16 cellular contexts compared by ENCODE assay signal in the genomic region with DNA sequence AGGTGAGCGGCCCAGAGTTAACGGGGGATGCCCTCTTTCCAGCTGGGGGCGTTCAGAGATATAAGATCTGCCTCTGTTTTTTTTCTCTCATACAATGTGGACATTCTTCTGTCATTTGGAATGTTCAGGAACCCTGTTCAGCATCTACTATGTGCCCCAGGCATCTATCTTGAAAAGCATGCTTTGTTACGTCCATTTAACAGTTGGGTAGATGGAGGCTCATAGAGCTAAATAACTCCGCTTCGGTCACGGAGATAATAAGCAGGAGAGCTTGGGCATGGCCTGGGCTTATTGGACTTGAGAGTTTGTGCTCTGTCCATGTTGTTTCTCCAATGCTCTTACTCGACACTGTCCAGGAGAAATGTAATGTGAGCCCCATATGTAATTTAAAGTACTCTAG. TPM values are rescaled to one million over a fixed set of nuclear protein-coding genes. Genes with fewer than 3 reads are reported as not detected.
A peak's percentile ranks its signal among the peaks of the same experiment; 100 is the strongest.
DNase-seq lines count a peak whose midpoint lies in the region; ATAC-seq and TF ChIP-seq lines count a peak whose summit lies in the region.
"Had no signal": no experiment of that assay in that cellular context is flagged by ENCODE, and none has a peak within 500 bp of the region (broad histone marks: within the 10 kb centered on the region; RNA-seq: fewer than 3 reads in every experiment).

No MANE protein-coding gene starts in this region.

- H3K27me3 ChIP-seq in heart right ventricle (no peaks in the 10 kb centered on the region), lower lobe of right lung (ENCODE audit: low read depth) (no peaks in the 10 kb centered on the region), skeletal muscle tissue (ENCODE audit: control insufficient read depth in 3 of 3, insufficient read depth in 3 of 3, low read length in 3 of 3) (no peaks in the 10 kb centered on the region)

- H3K4me3 ChIP-seq in heart right ventricle (peak overlapping the region in 3 of 10 donors; percentile 8 to 27 (median 14)), lower lobe of right lung (no peak overlapping the region), skeletal muscle tissue (ENCODE audit: low read length in 3 of 3) (no peak overlapping the region)
- H3K4me3 ChIP-seq: A549, HAP-1 had no signal

- no peaks in the 10 kb centered on the region for H3K27me3 Mint-ChIP-seq in activated T-helper 2 cell treated with anti-CD3 and anti-CD28 coated beads, Interferon-gamma antibody, Interleukin-2, Interleukin-4, amounts not matched to agents 10 μg/mL and 5 μg/mL and 100 μg/mL, durations not matched to agents 14 hours and 24 hours and 36 hours (ENCODE audit: low read depth)
- H3K27me3 Mint-ChIP-seq: IgD-negative memory B cell had no signal

- TF ChIP-seq CTCF in heart right ventricle (IDR thresholded peaks at IDR 0.05) (no peak), lower lobe of right lung (IDR thresholded peaks at IDR 0.05) (no peak)

- no peaks in the 10 kb centered on the region for H3K9me3 Mint-ChIP-seq in activated T-helper 2 cell treated with anti-CD3 and anti-CD28 coated beads, Interferon-gamma antibody, Interleukin-2, Interleukin-4, amounts not matched to agents 10 μg/mL and 5 μg/mL and 100 μg/mL, durations not matched to agents 14 hours and 24 hours and 36 hours
- H3K9me3 Mint-ChIP-seq: IgD-negative memory B cell had no signal

- peaks cover 24% of the 10 kb centered on the region for H3K4me1 Mint-ChIP-seq in activated T-helper 2 cell treated with anti-CD3 and anti-CD28 coated beads, Interferon-gamma antibody, Interleukin-2, Interleukin-4, amounts not matched to agents 10 μg/mL and 5 μg/mL and 100 μg/mL, durations not matched to agents 14 hours and 24 hours and 36 hours (ENCODE audit: low read depth)

- no peak for DNase-seq in heart right ventricle
- DNase-seq in Right ventricle myocardium inferior (ENCODE audit: missing footprints) = no peak
- DNase-seq in activated T-helper 2 cell treated with anti-CD3 and anti-CD28 coated beads, Interferon-gamma antibody, Interleukin-2, Interleukin-4, amounts not matched to agents 10 μg/mL and 5 μg/mL and 100 μg/mL, durations not matched to agents 14 hours and 24 hours and 36 hours (ENCODE audit: low spot score) = no peak
- no peak for DNase-seq in lower lobe of right lung
- no peak for DNase-seq in DMS 273 treated with DMSO at 0.1 percent for 48 hours (lab: John Stamatoyannopoulos, UW)
- no peak for DNase-seq in cerebellar cortex (ENCODE audit: low spot score)
- DNase-seq: NCI-H1436 treated with DMSO at 0.1 percent for 48 hours; NCI-H2081 treated with DMSO at 0.1 percent for 48 hours; NCI-H524; NK-92 treated with Interleukin-12 subunit alpha and Interleukin-12 subunit beta, amount 100 ng/mL, for 24 hours; PC-3 had no signal

- H3K27ac ChIP-seq in heart right ventricle (peak overlapping the region in 9 of 10 donors; percentile 47 to 84 (median 74)), lower lobe of right lung (peak overlapping the region; percentile 74), skeletal muscle tissue (ENCODE audit: low read depth, low read length) (peak overlapping the region; percentile 72)
- H3K27ac ChIP-seq: A549 had no signal

- H3K9me3 ChIP-seq in heart right ventricle (no peaks in the 10 kb centered on the region), lower lobe of right lung (no peaks in the 10 kb centered on the region), skeletal muscle tissue (ENCODE audit: control insufficient read depth in 3 of 3, low read length in 3 of 3) (no peaks in the 10 kb centered on the region)
- H3K9me3 ChIP-seq: A549, HAP-1 had no signal

- H3K36me3 Mint-ChIP-seq in activated T-helper 2 cell treated with anti-CD3 and anti-CD28 coated beads, Interferon-gamma antibody, Interleukin-2, Interleukin-4, amounts not matched to agents 10 μg/mL and 5 μg/mL and 100 μg/mL, durations not matched to agents 14 hours and 24 hours and 36 hours (ENCODE audit: low read depth) = peaks cover 42% of the 10 kb centered on the region

- peak overlapping the region; percentile 11 for H3K27ac Mint-ChIP-seq in activated T-helper 2 cell treated with anti-CD3 and anti-CD28 coated beads, Interferon-gamma antibody, Interleukin-2, Interleukin-4, amounts not matched to agents 10 μg/mL and 5 μg/mL and 100 μg/mL, durations not matched to agents 14 hours and 24 hours and 36 hours

- H3K9ac ChIP-seq in skeletal muscle tissue (ENCODE audit: low read depth in 1 of 3, low read length in 3 of 3) = no peak overlapping the region

- peaks cover 0 to 56% (median 0%) of the 10 kb centered on the region in 9 donors for H3K36me3 ChIP-seq in heart right ventricle
- peaks cover 13% of the 10 kb centered on the region for H3K36me3 ChIP-seq in lower lobe of right lung
- H3K36me3 ChIP-seq in skeletal muscle tissue (ENCODE audit: control insufficient read depth in 3 of 3, insufficient read depth in 3 of 3, low read length in 3 of 3) = peaks cover 20 to 38% (median 21%) of the 10 kb centered on the region in 3 donors

- intact Hi-C loops in heart right ventricle (cut with DNase I) (loop anchor here in 2 of 10 donors (10.0 kb wide), 1 partner anchor 80 kb away; the partner anchor contains the start of genes DHX38 (in 2 of the 2) and TXNL4B (in 2 of the 2)), Right ventricle myocardium inferior (cut with DNase I) (no loop called here), lower lobe of right lung (cut with DNase I) (no loop called here)
- intact Hi-C loops in activated T-helper 2 cell treated with anti-CD3 and anti-CD28 coated beads, Interferon-gamma antibody, Interleukin-2, Interleukin-4, amounts not matched to agents 10 μg/mL and 5 μg/mL and 100 μg/mL, durations not matched to agents 14 hours and 24 hours and 36 hours (cut with micrococcal nuclease) = no loop called here

- WGBS in heart right ventricle, 2 donors = 73 to 74% methylated on average over 8 of the region's 8 CpGs

- no peak overlapping the region for H3K4me3 Mint-ChIP-seq in activated T-helper 2 cell treated with anti-CD3 and anti-CD28 coated beads, Interferon-gamma antibody, Interleukin-2, Interleukin-4, amounts not matched to agents 10 μg/mL and 5 μg/mL and 100 μg/mL, durations not matched to agents 14 hours and 24 hours and 36 hours (ENCODE audit: low read depth)
- H3K4me3 Mint-ChIP-seq: IgD-negative memory B cell had no signal

- peaks cover 0 to 36% (median 23%) of the 10 kb centered on the region in 9 donors for H3K4me1 ChIP-seq in heart right ventricle
- H3K4me1 ChIP-seq in lower lobe of right lung = peaks cover 44% of the 10 kb centered on the region
- peaks cover 18 to 35% (median 27%) of the 10 kb centered on the region in 3 donors for H3K4me1 ChIP-seq in skeletal muscle tissue (ENCODE audit: control insufficient read depth in 3 of 3, insufficient read depth in 3 of 3, low read length in 3 of 3)
- H3K4me1 ChIP-seq: A549, HAP-1 had no signal

- ATAC-seq in heart right ventricle (no peak), Right ventricle myocardium inferior (no peak), lower lobe of right lung (no peak), HG03469 (IDR thresholded peaks at IDR 0.05; ENCODE audit: unreplicated experiment) (no peak)
- ATAC-seq: A549, PC-3 had no signal

RNA-seq across cellular contexts. Expression of gene DHODH, which starts 6.1 kb away (rescaled TPM):
- total RNA-seq in heart right ventricle (10 to 100 TPM in 3 of 10 donors, 1 to 10 TPM in 7; 6.1 to 12.6 (median 8.9) TPM), Right ventricle myocardium inferior (8.3 TPM), lower lobe of right lung (8.2 TPM), skeletal muscle tissue (4.7 TPM)
- polyA plus RNA-seq in heart right ventricle = 1 to 10 TPM; 6.6 to 7.0 TPM
- 26.7 and 27.1 TPM in 2 replicates for total RNA-seq in activated T-helper 2 cell treated with anti-CD3 and anti-CD28 coated beads, Interferon-gamma antibody, Interleukin-2, Interleukin-4, amounts not matched to agents 10 μg/mL and 5 μg/mL and 100 μg/mL, durations not matched to agents 14 hours and 24 hours and 36 hours

RNA-seq across cellular contexts. Expression of gene PKD1L3, which starts 14.5 kb away (rescaled TPM):
- total RNA-seq in heart right ventricle (under 1 TPM in 6 of 10 donors, not detected in 4; 0.04 to 0.19 (median 0.11) TPM), Right ventricle myocardium inferior (0.08 TPM), lower lobe of right lung (0.15 TPM), skeletal muscle tissue (under 0.01 TPM)
- polyA plus RNA-seq in heart right ventricle = under 1 TPM; under 0.01 to 0.07 TPM
- total RNA-seq in activated T-helper 2 cell treated with anti-CD3 and anti-CD28 coated beads, Interferon-gamma antibody, Interleukin-2, Interleukin-4, amounts not matched to agents 10 μg/mL and 5 μg/mL and 100 μg/mL, durations not matched to agents 14 hours and 24 hours and 36 hours = not detected in 2 replicates
- total RNA-seq: PC-3 had no signal
- polyA plus RNA-seq: IgD-negative memory B cell had no signal

RNA-seq across cellular contexts. Expression of gene HP, which starts 39.6 kb away (rescaled TPM):
- total RNA-seq in heart right ventricle (10 to 100 TPM in 2 of 10 donors, 1 to 10 TPM in 7, under 1 TPM in 1; 0.47 to 26.6 (median 5.0) TPM), Right ventricle myocardium inferior (21.2 TPM), lower lobe of right lung (66.8 TPM), skeletal muscle tissue (11.5 TPM)
- polyA plus RNA-seq in heart right ventricle = 1 to 10 TPM; 4.0 to 8.9 TPM
- not detected in 2 replicates for total RNA-seq in activated T-helper 2 cell treated with anti-CD3 and anti-CD28 coated beads, Interferon-gamma antibody, Interleukin-2, Interleukin-4, amounts not matched to agents 10 μg/mL and 5 μg/mL and 100 μg/mL, durations not matched to agents 14 hours and 24 hours and 36 hours
- total RNA-seq: PC-3 had no signal
- polyA plus RNA-seq: IgD-negative memory B cell had no signal

RNA-seq across cellular contexts. Expression of gene HPR, which starts 48.4 kb away (rescaled TPM):
- total RNA-seq in heart right ventricle = 100 to 1,000 TPM in 2 of 10 donors, 10 to 100 TPM in 8; 32.9 to 133 (median 60.8) TPM
- 100 to 1,000 TPM in 1 of 2 donors, 10 to 100 TPM in 1; 37.2 to 115 TPM for polyA plus RNA-seq in heart right ventricle
- 99.2 TPM for total RNA-seq in Right ventricle myocardium inferior
- not detected in 2 replicates for total RNA-seq in activated T-helper 2 cell treated with anti-CD3 and anti-CD28 coated beads, Interferon-gamma antibody, Interleukin-2, Interleukin-4, amounts not matched to agents 10 μg/mL and 5 μg/mL and 100 μg/mL, durations not matched to agents 14 hours and 24 hours and 36 hours
- 1.8 TPM for total RNA-seq in lower lobe of right lung
- not detected for total RNA-seq in skeletal muscle tissue
- total RNA-seq: PC-3 had no signal
- polyA plus RNA-seq: A549, IgD-negative memory B cell had no signal
